Comparison of ENCODE assay signal across 1 cellular context in the genomic region with DNA sequence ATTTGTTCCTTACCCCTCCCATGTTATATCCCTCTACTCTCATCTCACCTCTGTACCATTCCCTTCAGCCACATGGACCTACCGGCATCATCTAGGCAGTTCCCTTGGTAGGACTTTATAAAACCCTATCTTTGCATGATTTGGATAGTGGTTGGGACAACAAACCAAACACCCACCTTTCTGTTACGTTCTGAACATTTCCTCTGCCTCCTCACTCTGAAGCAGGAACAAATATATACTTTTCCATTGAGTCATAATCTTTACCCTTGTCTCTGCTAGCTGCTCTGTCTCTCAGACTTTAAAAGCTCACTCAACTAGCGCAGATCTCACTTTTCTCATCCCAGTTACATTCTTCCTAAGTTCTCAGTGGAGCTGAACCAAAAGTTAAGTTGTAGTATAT.
TF ChIP-seq lines count a peak whose summit lies in the region.

No MANE protein-coding gene starts in this region.

TF ChIP-seq in HepG2, 621 proteins besides CTCF, POLR2A, EP300 and RAD21 (continued from another document):
- TF ChIP-seq HMGXB4 (CRISPR knock-in tag; IDR thresholded peaks at IDR 0.05; ENCODE audit: borderline replicate concordance in 1 of 2, low read depth in 1 of 2), result no peak
- no peak for TF ChIP-seq MAZ (IDR thresholded peaks at IDR 0.05; ENCODE audit: borderline replicate concordance, low read depth, low read length)
- TF ChIP-seq MAZ (CRISPR knock-in tag; IDR thresholded peaks at IDR 0.05; ENCODE audit: low read depth), result no peak
- TF ChIP-seq SP140L (CRISPR knock-in tag; IDR thresholded peaks at IDR 0.05; ENCODE audit: borderline replicate concordance), result no peak
- TF ChIP-seq, protein P1, sequence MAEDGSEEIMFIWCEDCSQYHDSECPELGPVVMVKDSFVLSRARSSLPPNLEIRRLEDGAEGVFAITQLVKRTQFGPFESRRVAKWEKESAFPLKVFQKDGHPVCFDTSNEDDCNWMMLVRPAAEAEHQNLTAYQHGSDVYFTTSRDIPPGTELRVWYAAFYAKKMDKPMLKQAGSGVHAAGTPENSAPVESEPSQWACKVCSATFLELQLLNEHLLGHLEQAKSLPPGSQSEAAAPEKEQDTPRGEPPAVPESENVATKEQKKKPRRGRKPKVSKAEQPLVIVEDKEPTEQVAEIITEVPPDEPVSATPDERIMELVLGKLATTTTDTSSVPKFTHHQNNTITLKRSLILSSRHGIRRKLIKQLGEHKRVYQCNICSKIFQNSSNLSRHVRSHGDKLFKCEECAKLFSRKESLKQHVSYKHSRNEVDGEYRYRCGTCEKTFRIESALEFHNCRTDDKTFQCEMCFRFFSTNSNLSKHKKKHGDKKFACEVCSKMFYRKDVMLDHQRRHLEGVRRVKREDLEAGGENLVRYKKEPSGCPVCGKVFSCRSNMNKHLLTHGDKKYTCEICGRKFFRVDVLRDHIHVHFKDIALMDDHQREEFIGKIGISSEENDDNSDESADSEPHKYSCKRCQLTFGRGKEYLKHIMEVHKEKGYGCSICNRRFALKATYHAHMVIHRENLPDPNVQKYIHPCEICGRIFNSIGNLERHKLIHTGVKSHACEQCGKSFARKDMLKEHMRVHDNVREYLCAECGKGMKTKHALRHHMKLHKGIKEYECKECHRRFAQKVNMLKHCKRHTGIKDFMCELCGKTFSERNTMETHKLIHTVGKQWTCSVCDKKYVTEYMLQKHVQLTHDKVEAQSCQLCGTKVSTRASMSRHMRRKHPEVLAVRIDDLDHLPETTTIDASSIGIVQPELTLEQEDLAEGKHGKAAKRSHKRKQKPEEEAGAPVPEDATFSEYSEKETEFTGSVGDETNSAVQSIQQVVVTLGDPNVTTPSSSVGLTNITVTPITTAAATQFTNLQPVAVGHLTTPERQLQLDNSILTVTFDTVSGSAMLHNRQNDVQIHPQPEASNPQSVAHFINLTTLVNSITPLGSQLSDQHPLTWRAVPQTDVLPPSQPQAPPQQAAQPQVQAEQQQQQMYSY (CRISPR knock-in tag; IDR thresholded peaks at IDR 0.05), result no peak
- TF ChIP-seq, protein P2, sequence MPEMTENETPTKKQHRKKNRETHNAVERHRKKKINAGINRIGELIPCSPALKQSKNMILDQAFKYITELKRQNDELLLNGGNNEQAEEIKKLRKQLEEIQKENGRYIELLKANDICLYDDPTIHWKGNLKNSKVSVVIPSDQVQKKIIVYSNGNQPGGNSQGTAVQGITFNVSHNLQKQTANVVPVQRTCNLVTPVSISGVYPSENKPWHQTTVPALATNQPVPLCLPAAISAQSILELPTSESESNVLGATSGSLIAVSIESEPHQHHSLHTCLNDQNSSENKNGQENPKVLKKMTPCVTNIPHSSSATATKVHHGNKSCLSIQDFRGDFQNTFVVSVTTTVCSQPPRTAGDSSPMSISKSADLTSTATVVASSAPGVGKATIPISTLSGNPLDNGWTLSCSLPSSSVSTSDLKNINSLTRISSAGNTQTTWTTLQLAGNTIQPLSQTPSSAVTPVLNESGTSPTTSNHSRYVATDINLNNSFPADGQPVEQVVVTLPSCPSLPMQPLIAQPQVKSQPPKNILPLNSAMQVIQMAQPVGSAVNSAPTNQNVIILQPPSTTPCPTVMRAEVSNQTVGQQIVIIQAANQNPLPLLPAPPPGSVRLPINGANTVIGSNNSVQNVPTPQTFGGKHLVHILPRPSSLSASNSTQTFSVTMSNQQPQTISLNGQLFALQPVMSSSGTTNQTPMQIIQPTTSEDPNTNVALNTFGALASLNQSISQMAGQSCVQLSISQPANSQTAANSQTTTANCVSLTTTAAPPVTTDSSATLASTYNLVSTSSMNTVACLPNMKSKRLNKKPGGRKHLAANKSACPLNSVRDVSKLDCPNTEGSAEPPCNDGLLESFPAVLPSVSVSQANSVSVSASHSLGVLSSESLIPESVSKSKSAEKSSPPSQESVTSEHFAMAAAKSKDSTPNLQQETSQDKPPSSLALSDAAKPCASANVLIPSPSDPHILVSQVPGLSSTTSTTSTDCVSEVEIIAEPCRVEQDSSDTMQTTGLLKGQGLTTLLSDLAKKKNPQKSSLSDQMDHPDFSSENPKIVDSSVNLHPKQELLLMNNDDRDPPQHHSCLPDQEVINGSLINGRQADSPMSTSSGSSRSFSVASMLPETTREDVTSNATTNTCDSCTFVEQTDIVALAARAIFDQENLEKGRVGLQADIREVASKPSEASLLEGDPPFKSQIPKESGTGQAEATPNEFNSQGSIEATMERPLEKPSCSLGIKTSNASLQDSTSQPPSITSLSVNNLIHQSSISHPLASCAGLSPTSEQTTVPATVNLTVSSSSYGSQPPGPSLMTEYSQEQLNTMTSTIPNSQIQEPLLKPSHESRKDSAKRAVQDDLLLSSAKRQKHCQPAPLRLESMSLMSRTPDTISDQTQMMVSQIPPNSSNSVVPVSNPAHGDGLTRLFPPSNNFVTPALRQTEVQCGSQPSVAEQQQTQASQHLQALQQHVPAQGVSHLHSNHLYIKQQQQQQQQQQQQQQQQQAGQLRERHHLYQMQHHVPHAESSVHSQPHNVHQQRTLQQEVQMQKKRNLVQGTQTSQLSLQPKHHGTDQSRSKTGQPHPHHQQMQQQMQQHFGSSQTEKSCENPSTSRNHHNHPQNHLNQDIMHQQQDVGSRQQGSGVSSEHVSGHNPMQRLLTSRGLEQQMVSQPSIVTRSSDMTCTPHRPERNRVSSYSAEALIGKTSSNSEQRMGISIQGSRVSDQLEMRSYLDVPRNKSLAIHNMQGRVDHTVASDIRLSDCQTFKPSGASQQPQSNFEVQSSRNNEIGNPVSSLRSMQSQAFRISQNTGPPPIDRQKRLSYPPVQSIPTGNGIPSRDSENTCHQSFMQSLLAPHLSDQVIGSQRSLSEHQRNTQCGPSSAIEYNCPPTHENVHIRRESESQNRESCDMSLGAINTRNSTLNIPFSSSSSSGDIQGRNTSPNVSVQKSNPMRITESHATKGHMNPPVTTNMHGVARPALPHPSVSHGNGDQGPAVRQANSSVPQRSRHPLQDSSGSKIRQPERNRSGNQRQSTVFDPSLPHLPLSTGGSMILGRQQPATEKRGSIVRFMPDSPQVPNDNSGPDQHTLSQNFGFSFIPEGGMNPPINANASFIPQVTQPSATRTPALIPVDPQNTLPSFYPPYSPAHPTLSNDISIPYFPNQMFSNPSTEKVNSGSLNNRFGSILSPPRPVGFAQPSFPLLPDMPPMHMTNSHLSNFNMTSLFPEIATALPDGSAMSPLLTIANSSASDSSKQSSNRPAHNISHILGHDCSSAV (CRISPR knock-in tag; IDR thresholded peaks at IDR 0.05; ENCODE audit: borderline replicate concordance), result no peak
- no peak for TF ChIP-seq ZNF569 (CRISPR knock-in tag; IDR thresholded peaks at IDR 0.05; ENCODE audit: borderline replicate concordance)
- TF ChIP-seq, protein P3, sequence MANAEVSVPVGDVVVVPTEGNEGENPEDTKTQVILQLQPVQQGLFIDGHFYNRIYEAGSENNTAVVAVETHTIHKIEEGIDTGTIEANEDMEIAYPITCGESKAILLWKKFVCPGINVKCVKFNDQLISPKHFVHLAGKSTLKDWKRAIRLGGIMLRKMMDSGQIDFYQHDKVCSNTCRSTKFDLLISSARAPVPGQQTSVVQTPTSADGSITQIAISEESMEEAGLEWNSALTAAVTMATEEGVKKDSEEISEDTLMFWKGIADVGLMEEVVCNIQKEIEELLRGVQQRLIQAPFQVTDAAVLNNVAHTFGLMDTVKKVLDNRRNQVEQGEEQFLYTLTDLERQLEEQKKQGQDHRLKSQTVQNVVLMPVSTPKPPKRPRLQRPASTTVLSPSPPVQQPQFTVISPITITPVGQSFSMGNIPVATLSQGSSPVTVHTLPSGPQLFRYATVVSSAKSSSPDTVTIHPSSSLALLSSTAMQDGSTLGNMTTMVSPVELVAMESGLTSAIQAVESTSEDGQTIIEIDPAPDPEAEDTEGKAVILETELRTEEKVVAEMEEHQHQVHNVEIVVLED (CRISPR knock-in tag; IDR thresholded peaks at IDR 0.05; ENCODE audit: borderline replicate concordance), result no peak
- TF ChIP-seq FOXK1 (CRISPR knock-in tag; IDR thresholded peaks at IDR 0.05; ENCODE audit: borderline replicate concordance, low read depth), result no peak
- no peak for TF ChIP-seq ZNF251 (CRISPR knock-in tag; IDR thresholded peaks at IDR 0.05)
- no peak for TF ChIP-seq MEIS1 (CRISPR knock-in tag; IDR thresholded peaks at IDR 0.05; ENCODE audit: borderline replicate concordance)
- no peak for TF ChIP-seq CHD4 (IDR thresholded peaks at IDR 0.05; ENCODE audit: borderline replicate concordance, low read length)
